10 cellular contexts compared by ENCODE assay signal in genomic region chr5:140358738-140359310, GRCh38. TPM values are rescaled to one million over a fixed set of nuclear protein-coding genes. Genes with fewer than 3 reads are reported as not detected.
DNase-seq lines count a peak whose midpoint lies in the region; ATAC-seq and TF ChIP-seq lines count a peak whose summit lies in the region.
"Had no signal": no experiment of that assay in that cellular context is flagged by ENCODE, and none has a peak within 500 bp of the region (broad histone marks: within the 10 kb centered on the region; RNA-seq: fewer than 3 reads in every experiment).

No MANE protein-coding gene starts in this region.

- 74 to 89% methylated on average over 3 to 4 of the region's 4 CpGs for WGBS in mesodermal cell (ENCODE audit: insufficient coverage in 2 of 2), 2 experiments
- 73 to 88% (median 84%) methylated on average over 4 of the region's 4 CpGs for WGBS in stomach, 5 donors

- no peak for ATAC-seq in HG02571 (IDR thresholded peaks at IDR 0.05; ENCODE audit: unreplicated experiment)
- ATAC-seq in activated T-cell treated with anti-CD3 and anti-CD28 coated beads, Interleukin-2, amount 50 U/mL, for 4 hours = no peak

- TF ChIP-seq CTCF in LNCAP (IDR thresholded peaks at IDR 0.05) (peak; percentile 56; the same call in 1 of the 2 replicates), astrocyte of the spinal cord (IDR thresholded peaks at IDR 0.05; ENCODE audit: low read depth, low read length) (peak; percentile 60), stomach (IDR thresholded peaks at IDR 0.05) (peak in 3 of 7 experiments; percentile 13 to 20 (median 16))

- no peaks in the 10 kb centered on the region for H3K36me3 Mint-ChIP-seq in activated T-cell treated with anti-CD3 and anti-CD28 coated beads, Interleukin-2, amount 50 U/mL, for 4 hours (ENCODE audit: insufficient read depth)
- H3K36me3 Mint-ChIP-seq in activated T-cell treated with anti-CD3 and anti-CD28 coated beads, Interleukin-2, amount 50 U/mL, for 24 hours (ENCODE audit: low read depth) = no peaks in the 10 kb centered on the region

- H3K4me1 ChIP-seq in mesodermal cell (ENCODE audit: control insufficient read depth, insufficient read depth, low read length, poor library complexity, severe bottlenecking) = peaks cover 4% of the 10 kb centered on the region
- H3K4me1 ChIP-seq in stomach = peaks cover 13 to 38% (median 23%) of the 10 kb centered on the region in 4 donors

- no peak overlapping the region for H3K4me3 Mint-ChIP-seq in activated T-cell treated with anti-CD3 and anti-CD28 coated beads, Interleukin-2, amount 50 U/mL, for 4 hours
- no peak overlapping the region for H3K4me3 Mint-ChIP-seq in activated T-cell treated with anti-CD3 and anti-CD28 coated beads, Interleukin-2, amount 50 U/mL, for 24 hours

- DNase-seq in DMS 273 treated with DMSO at 0.1 percent for 48 hours (lab: John Stamatoyannopoulos, UW) = peak; percentile 11
- DNase-seq in astrocyte of the spinal cord (ENCODE audit: low read depth, low spot score) = peak; percentile 32
- no peak for DNase-seq in activated T-cell treated with anti-CD3 and anti-CD28 coated beads, Interleukin-2, amount 50 U/mL, for 4 hours
- no peak for DNase-seq in activated T-cell treated with anti-CD3 and anti-CD28 coated beads, Interleukin-2, amount 50 U/mL, for 24 hours
- DNase-seq in stomach = no peak
- DNase-seq: activated T-cell treated with anti-CD3 and anti-CD28 coated beads, Interleukin-2, amount 50 U/mL, for 48 hours had no signal

- peaks cover 13% of the 10 kb centered on the region for H3K4me1 Mint-ChIP-seq in activated T-cell treated with anti-CD3 and anti-CD28 coated beads, Interleukin-2, amount 50 U/mL, for 4 hours (ENCODE audit: low read depth)
- H3K4me1 Mint-ChIP-seq in activated T-cell treated with anti-CD3 and anti-CD28 coated beads, Interleukin-2, amount 50 U/mL, for 24 hours (ENCODE audit: low read depth) = peaks cover 17% of the 10 kb centered on the region

- H3K36me3 ChIP-seq in mesodermal cell (ENCODE audit: control insufficient read depth, insufficient read depth, low read length) = no peaks in the 10 kb centered on the region
- no peaks in the 10 kb centered on the region for H3K36me3 ChIP-seq in stomach

- no peak for TF ChIP-seq EP300 in stomach (IDR thresholded peaks at IDR 0.05)

- in situ Hi-C loops in astrocyte of the spinal cord (cut with HindIII; ENCODE audit: low sequenced_read_pairs) = no loop called here

- H3K27me3 ChIP-seq in stomach = no peaks in the 10 kb centered on the region

- intact Hi-C loops in stomach (cut with DNase I; ENCODE audit: low total_unique reads) = loop anchor here (5.0 kb wide), 1 partner anchor 117 kb away; no protein-coding TSS in a partner anchor

- H3K27ac Mint-ChIP-seq in activated T-cell treated with anti-CD3 and anti-CD28 coated beads, Interleukin-2, amount 50 U/mL, for 24 hours = no peak overlapping the region

- H3K27me3 Mint-ChIP-seq in activated T-cell treated with anti-CD3 and anti-CD28 coated beads, Interleukin-2, amount 50 U/mL, for 4 hours (ENCODE audit: low read depth) = peaks cover 6% of the 10 kb centered on the region
- peaks cover 3% of the 10 kb centered on the region for H3K27me3 Mint-ChIP-seq in activated T-cell treated with anti-CD3 and anti-CD28 coated beads, Interleukin-2, amount 50 U/mL, for 24 hours

- H3K9me3 ChIP-seq in mesodermal cell (ENCODE audit: control insufficient read depth, low read length) (no peaks in the 10 kb centered on the region), stomach (no peaks in the 10 kb centered on the region)

- no peaks in the 10 kb centered on the region for H3K9me3 Mint-ChIP-seq in activated T-cell treated with anti-CD3 and anti-CD28 coated beads, Interleukin-2, amount 50 U/mL, for 4 hours
- no peaks in the 10 kb centered on the region for H3K9me3 Mint-ChIP-seq in activated T-cell treated with anti-CD3 and anti-CD28 coated beads, Interleukin-2, amount 50 U/mL, for 24 hours

- H3K27ac ChIP-seq in mesodermal cell (ENCODE audit: low read depth, low read length, severe bottlenecking) (peak overlapping the region; percentile 81), stomach (no peak overlapping the region)

- TF ChIP-seq POLR2A in stomach (IDR thresholded peaks at IDR 0.05) = no peak

- H3K4me3 ChIP-seq in astrocyte of the spinal cord (ENCODE audit: low read depth, low read length) = no peak overlapping the region
- H3K4me3 ChIP-seq in mesodermal cell (ENCODE audit: extremely low read depth, insufficient read depth, low read length, poor library complexity, severe bottlenecking) = no peak overlapping the region
- no peak overlapping the region for H3K4me3 ChIP-seq in stomach

RNA-seq across cellular contexts. Expression of gene SLC4A9, which starts 1.2 kb away (rescaled TPM):
- polyA plus RNA-seq in mesodermal cell (2013, experiment 1 of 2) = not detected
- polyA plus RNA-seq in mesodermal cell (2013, experiment 2 of 2) = not detected
- total RNA-seq in activated T-cell treated with anti-CD3 and anti-CD28 coated beads, Interleukin-2, amount 50 U/mL, for 4 hours = not detected
- not detected for total RNA-seq in stomach
- polyA plus RNA-seq in stomach = under 1 TPM in 1 of 3 donors, not detected in 2; 0.30 TPM
- total RNA-seq: lung microvascular endothelial cell had no signal

RNA-seq across cellular contexts. Expression of gene HBEGF, which starts 12.4 kb away (rescaled TPM):
- 17.1 TPM for polyA plus RNA-seq in mesodermal cell (2013, experiment 1 of 2)
- polyA plus RNA-seq in mesodermal cell (2013, experiment 2 of 2) = 13.9 TPM
- total RNA-seq in activated T-cell treated with anti-CD3 and anti-CD28 coated beads, Interleukin-2, amount 50 U/mL, for 4 hours = 1 to 10 TPM; 3.8 to 5.2 (median 4.0) TPM
- total RNA-seq in stomach = 10 to 100 TPM in 3 of 5 donors, 1 to 10 TPM in 2; 1.2 to 39.8 (median 27.7) TPM
- 10 to 100 TPM in 2 of 3 donors, 1 to 10 TPM in 1; 8.5 to 15.0 (median 11.8) TPM for polyA plus RNA-seq in stomach

RNA-seq across cellular contexts. Expression of gene ANKHD1, which starts 42.8 kb away (rescaled TPM):
- 59.6 TPM for polyA plus RNA-seq in mesodermal cell (2013, experiment 1 of 2)
- 46.6 TPM for polyA plus RNA-seq in mesodermal cell (2013, experiment 2 of 2)
- 100 to 1,000 TPM in 1 of 3 donors, 10 to 100 TPM in 2; 88.6 to 102 (median 95.1) TPM for total RNA-seq in activated T-cell treated with anti-CD3 and anti-CD28 coated beads, Interleukin-2, amount 50 U/mL, for 4 hours
- total RNA-seq in stomach = 100 to 1,000 TPM in 4 of 5 donors, 10 to 100 TPM in 1; 99.6 to 249 (median 175) TPM
- 10 to 100 TPM; 22.0 to 99.4 (median 37.6) TPM for polyA plus RNA-seq in stomach

RNA-seq across cellular contexts. Expression of gene PFDN1, which starts 55.9 kb away (rescaled TPM):
- 116 TPM for polyA plus RNA-seq in mesodermal cell (2013, experiment 1 of 2)
- 109 TPM for polyA plus RNA-seq in mesodermal cell (2013, experiment 2 of 2)
- 10 to 100 TPM; 54.1 to 58.8 (median 55.7) TPM for total RNA-seq in activated T-cell treated with anti-CD3 and anti-CD28 coated beads, Interleukin-2, amount 50 U/mL, for 4 hours
- 100 to 1,000 TPM in 2 of 5 donors, 10 to 100 TPM in 3; 28.6 to 137 (median 52.1) TPM for total RNA-seq in stomach
- polyA plus RNA-seq in stomach = 10 to 100 TPM; 70.7 to 88.0 (median 77.8) TPM

Comparison
In these comparisons a context has a peak if more than half of its experiments do, and no peak if none do; other contexts are left out.
1. DNase-seq: peak in DMS 273 treated with DMSO at 0.1 percent for 48 hours (single experiment) and astrocyte of the spinal cord (single experiment); none in activated T-cell treated with anti-CD3 and anti-CD28 coated beads, Interleukin-2, amount 50 U/mL, for 4 hours (single experiment), activated T-cell treated with anti-CD3 and anti-CD28 coated beads, Interleukin-2, amount 50 U/mL, for 24 hours (single experiment) and stomach (single experiment).